Comparison of ENCODE assay signal across 19 cellular contexts in genomic region chr15:33586791-33587697, GRCh38.
"Had no signal": no experiment of that assay in that cellular context is flagged by ENCODE, and none has a peak within 500 bp of the region (broad histone marks: within the 10 kb centered on the region; RNA-seq: fewer than 3 reads in every experiment).

No MANE protein-coding gene starts in this region.

- H3K27me3 ChIP-seq: neutrophil, tibial artery, uterus had no signal

- DNase-seq: activated CD4-positive, alpha-beta T cell treated with anti-CD3 and anti-CD28 coated beads, Interleukin-2, amount 50 U/mL, for 1 hour; activated CD8-positive, alpha-beta memory T cell treated with anti-CD3 and anti-CD28 coated beads for 24 hours; activated naive CD4-positive, alpha-beta T cell; dermis blood vessel endothelial cell; effector memory CD8-positive, alpha-beta T cell; mucosa of descending colon; naive thymus-derived CD4-positive, alpha-beta T cell; posterior cingulate gyrus; stimulated activated CD4-positive, alpha-beta T cell treated with anti-CD3 and anti-CD28 coated beads, Interleukin-4, amount 100 ng/mL, for 24 hours; stimulated activated naive CD4-positive, alpha-beta T cell; tibial artery; uterus had no signal

- H3K27ac ChIP-seq: epithelial cell of prostate, neutrophil, skin epidermis, tibial artery, uterus had no signal

- H3K36me3 ChIP-seq: neutrophil, tibial artery, uterus had no signal

- H3K27ac Mint-ChIP-seq: activated T-helper 1 cell treated with anti-CD3 and anti-CD28 coated beads, Interleukin-12 subunit alpha, Interleukin-12 subunit beta, Interleukin-2, Interleukin-4 antibody, amounts not matched to agents 30 ng/mL and 10 ng/mL and 1 ng/mL, durations not matched to agents 14 hours and 24 hours and 36 hours; effector memory CD8-positive, alpha-beta T cell; naive thymus-derived CD4-positive, alpha-beta T cell had no signal

- H3K4me3 Mint-ChIP-seq: activated T-helper 1 cell treated with anti-CD3 and anti-CD28 coated beads, Interleukin-12 subunit alpha, Interleukin-12 subunit beta, Interleukin-2, Interleukin-4 antibody, amounts not matched to agents 30 ng/mL and 10 ng/mL and 1 ng/mL, durations not matched to agents 14 hours and 24 hours and 36 hours; effector memory CD8-positive, alpha-beta T cell; naive thymus-derived CD4-positive, alpha-beta T cell had no signal

- H3K4me1 Mint-ChIP-seq: naive thymus-derived CD4-positive, alpha-beta T cell had no signal

- ATAC-seq: activated CD4-positive, CD25-positive, alpha-beta regulatory T cell treated with anti-CD3 and anti-CD28 coated beads, Interleukin-2, amount 50 U/mL, for 24 hours; effector memory CD8-positive, alpha-beta T cell; left lobe of liver; mucosa of descending colon; naive thymus-derived CD4-positive, alpha-beta T cell had no signal

- FAIRE-seq: bronchial epithelial cell had no signal

- H3K9me3 ChIP-seq: mucosa of descending colon, neutrophil, tibial artery, uterus had no signal

- H3K4me1 ChIP-seq: uterus had no signal

- H3K9me3 Mint-ChIP-seq: activated T-helper 1 cell treated with anti-CD3 and anti-CD28 coated beads, Interleukin-12 subunit alpha, Interleukin-12 subunit beta, Interleukin-2, Interleukin-4 antibody, amounts not matched to agents 30 ng/mL and 10 ng/mL and 1 ng/mL, durations not matched to agents 14 hours and 24 hours and 36 hours had no signal

- H3K4me3 ChIP-seq: mucosa of descending colon, skin epidermis, tibial artery, uterus had no signal

- H3K36me3 Mint-ChIP-seq: naive thymus-derived CD4-positive, alpha-beta T cell had no signal
